17 cellular contexts compared by ENCODE assay signal in genomic region chrX:122046226-122046625, GRCh38.
A peak's percentile ranks its signal among the peaks of the same experiment; 100 is the strongest.
DNase-seq lines count a peak whose midpoint lies in the region; ATAC-seq and TF ChIP-seq lines count a peak whose summit lies in the region.
"Had no signal": no experiment of that assay in that cellular context is flagged by ENCODE, and none has a peak within 500 bp of the region (broad histone marks: within the 10 kb centered on the region; RNA-seq: fewer than 3 reads in every experiment).

No MANE protein-coding gene starts in this region.

- no peak for ATAC-seq in heart left ventricle
- ATAC-seq: PC-3, T-helper 17 cell had no signal

- CTCF ChIA-PET in PC-9 (lab: Charles Lee) = no interaction called here

- H3K27ac ChIP-seq in PC-9 (no peak overlapping the region), heart left ventricle (no peak overlapping the region)

- H3K27me3 ChIP-seq in PC-9 (ENCODE audit: insufficient read depth, low read depth) (no peaks in the 10 kb centered on the region), heart left ventricle (no peaks in the 10 kb centered on the region)

- BruUV-seq in PC-9 (replicated peaks; lab: Mats Ljungman, UMichigan) = no TSS peak

- H3K36me3 ChIP-seq in PC-9 (ENCODE audit: low read depth) (no peaks in the 10 kb centered on the region), heart left ventricle (no peaks in the 10 kb centered on the region)
- H3K36me3 ChIP-seq: HAP-1 had no signal

- 76 to 90% (median 82%) methylated on average over 1 of the region's 1 CpG for WGBS in heart left ventricle, 4 donors

- H3K9me2 ChIP-seq in PC-9 (ENCODE audit: insufficient read depth) = no peaks in the 10 kb centered on the region
- H3K9me2 ChIP-seq: SK-N-SH had no signal

- POLR2A ChIA-PET in PC-9 (lab: Charles Lee; ENCODE audit: unreplicated experiment) = no interaction called here

- no peaks in the 10 kb centered on the region for H3K4me1 ChIP-seq in PC-9 (replicated peaks; ENCODE audit: insufficient read depth)
- no peaks in the 10 kb centered on the region for H3K4me1 ChIP-seq in heart left ventricle
- H3K4me1 ChIP-seq: HAP-1 had no signal

- H3K79me2 ChIP-seq in PC-9 (ENCODE audit: low read depth) = no peaks in the 10 kb centered on the region

- H3K4me3 ChIP-seq in PC-9 (no peak overlapping the region), heart left ventricle (no peak overlapping the region)
- H3K4me3 ChIP-seq: HAP-1 had no signal

- intact Hi-C loops in PC-9 (cut with micrococcal nuclease; ENCODE audit: unreplicated experiment) = no loop called here
- intact Hi-C loops in heart left ventricle (cut with DNase I) = no loop called here

- TF ChIP-seq CTCF in PC-9 (conservative IDR thresholded peaks at IDR 0.05) = no peak
- no peak for TF ChIP-seq CTCF in heart left ventricle (IDR thresholded peaks at IDR 0.05)

- no peaks in the 10 kb centered on the region for H3F3A ChIP-seq in PC-9 (ENCODE audit: insufficient read depth, low read depth)

- H3K4me2 ChIP-seq in PC-9 = no peak overlapping the region
- H3K4me2 ChIP-seq: SK-N-SH had no signal

- H3K9me3 ChIP-seq in PC-9 (ENCODE audit: insufficient read depth, low read depth) (no peaks in the 10 kb centered on the region), heart left ventricle (peaks cover 0 to 4% (median 0%) of the 10 kb centered on the region in 12 donors)
- H3K9me3 ChIP-seq: HAP-1, SK-N-SH had no signal

- DNase-seq in DMS153 (lab: John Stamatoyannopoulos, UW) = peak; percentile 36
- peak; percentile 2 for DNase-seq in H4 (ENCODE audit: low spot score)
- peak; percentile 13 for DNase-seq in RPMI7951 (ENCODE audit: low read depth)
- DNase-seq in fibroblast of gingiva (ENCODE audit: low read depth) = peak; percentile 8
- DNase-seq in PC-9 = no peak
- DNase-seq in heart left ventricle = no peak
- DNase-seq in kidney glomerular epithelial cell (lab: John Stamatoyannopoulos, UW) = no peak
- DNase-seq: CD4-positive, alpha-beta T cell; NCI-H1105; NCI-H1694 treated with DMSO at 0.1 percent for 48 hours; NCI-H2171 treated with DMSO at 0.1 percent for 48 hours; NCI-H526; PC-3; Right ventricle myocardium superior; SK-N-SH; T-helper 17 cell had no signal

- TF ChIP-seq POLR2A in heart left ventricle (IDR thresholded peaks at IDR 0.05) = no peak

- no peak overlapping the region for H2AFZ ChIP-seq in PC-9

- H4K20me1 ChIP-seq in PC-9 (ENCODE audit: insufficient read depth) = no peaks in the 10 kb centered on the region

Comparison
In these comparisons a context has a peak if more than half of its experiments do, and no peak if none do; other contexts are left out.
1. DNase-seq: peak in DMS153 (single experiment), H4 (single experiment), RPMI7951 (single experiment) and fibroblast of gingiva (single experiment); none in PC-9 (0 of 2), heart left ventricle (0 of 5) and kidney glomerular epithelial cell (single experiment).